Comparison of ENCODE assay signal across 12 cellular contexts in genomic region chr1:89932598-89933364, GRCh38.
DNase-seq lines count a peak whose midpoint lies in the region; ATAC-seq and TF ChIP-seq lines count a peak whose summit lies in the region.
"Had no signal": no experiment of that assay in that cellular context is flagged by ENCODE, and none has a peak within 500 bp of the region (broad histone marks: within the 10 kb centered on the region; RNA-seq: fewer than 3 reads in every experiment).

No MANE protein-coding gene starts in this region.

- H3K4me2 ChIP-seq in GM23338: no peak overlapping the region
- H3K4me2 ChIP-seq: BLaER1 treated with 17β-estradiol and CSF1 and Interleukin-3, amounts not matched to agents 10 nM and 100 nM had no signal

- H3K9me3 ChIP-seq in HUES6 (ENCODE audit: control insufficient read depth, insufficient read depth, low read depth, low read length) (no peaks in the 10 kb centered on the region), endodermal cell (ENCODE audit: control insufficient read depth, low read length) (no peaks in the 10 kb centered on the region)
- H3K9me3 ChIP-seq: HAP-1 had no signal

- H3K36me3 ChIP-seq in GM23338 (ENCODE audit: insufficient read depth) (0 out of 2 replicates have a peak, but pooled peaks cover 8% of the 10 kb centered on the region), HUES6 (ENCODE audit: control insufficient read depth, insufficient read depth, low read length) (peaks cover 22% of the 10 kb centered on the region), endodermal cell (ENCODE audit: control insufficient read depth, insufficient read depth, low read length) (peaks cover 14% of the 10 kb centered on the region)

- no peak; the same call in 2 of the 3 replicates for ATAC-seq in GM23338

- H3K4me3 ChIP-seq in GM23338: no peak overlapping the region
- H3K4me3 ChIP-seq in HUES6 (ENCODE audit: low read depth, low read length): no peak overlapping the region
- H3K4me3 ChIP-seq in endodermal cell (ENCODE audit: low read length): no peak overlapping the region
- H3K4me3 ChIP-seq: BLaER1 treated with 17β-estradiol and CSF1 and Interleukin-3, amounts not matched to agents 10 nM and 100 nM; GM23248; HAP-1 had no signal

- H3K9ac ChIP-seq in HUES6 (ENCODE audit: low read length): no peak overlapping the region
- no peak overlapping the region for H3K9ac ChIP-seq in endodermal cell (ENCODE audit: extremely low read depth, low read length, poor library complexity, severe bottlenecking)
- H3K9ac ChIP-seq: BLaER1 treated with 17β-estradiol and CSF1 and Interleukin-3, amounts not matched to agents 10 nM and 100 nM; GM23248 had no signal

- WGBS in endodermal cell (ENCODE audit: insufficient coverage in 1 of 2, insufficient read length in 1 of 2), 2 experiments: 89 to 98% methylated on average over 4 to 6 of the region's 6 CpGs

- H3K9me3 Mint-ChIP-seq in GM23338: peaks cover 9% of the 10 kb centered on the region; the same call in 2 of the 3 replicates
- H3K9me3 Mint-ChIP-seq in endodermal cell: no peaks in the 10 kb centered on the region
- peaks cover 3% of the 10 kb centered on the region for H3K9me3 Mint-ChIP-seq in progenitor cell of endocrine pancreas (ENCODE audit: low read depth)

- H4K20me1 ChIP-seq in GM23338 (replicated peaks; ENCODE audit: insufficient read depth): no peaks in the 10 kb centered on the region

- H3K36me3 Mint-ChIP-seq in GM23338 (ENCODE audit: low read depth) (peaks cover 67% of the 10 kb centered on the region), endodermal cell (ENCODE audit: low read depth) (peaks cover 32% of the 10 kb centered on the region), progenitor cell of endocrine pancreas (ENCODE audit: insufficient read depth) (peaks cover 41% of the 10 kb centered on the region)

- H3K79me2 ChIP-seq in GM23338 (replicated peaks; ENCODE audit: insufficient read depth): no peaks in the 10 kb centered on the region; the same call in 1 of the 2 replicates

- H2AFZ ChIP-seq in GM23338: no peak overlapping the region
- H2AFZ ChIP-seq: GM23248 had no signal

- H3K27ac Mint-ChIP-seq in GM23338 (peak overlapping the region; percentile 83), endodermal cell (peak overlapping the region; percentile 4), progenitor cell of endocrine pancreas (peak overlapping the region; percentile 31)
- H3K27ac Mint-ChIP-seq: CD4-positive, CD25-positive, alpha-beta regulatory T cell had no signal

- peaks cover 34% of the 10 kb centered on the region for H3K4me1 ChIP-seq in GM23338 (ENCODE audit: insufficient read depth)
- H3K4me1 ChIP-seq in HUES6 (ENCODE audit: control insufficient read depth, insufficient read depth, low read length): peaks cover 47% of the 10 kb centered on the region
- H3K4me1 ChIP-seq in endodermal cell (ENCODE audit: control insufficient read depth, insufficient read depth, low read length): no peaks in the 10 kb centered on the region

- H3K27me3 Mint-ChIP-seq in GM23338 (ENCODE audit: insufficient read depth, low read depth, poor library complexity): peaks cover 7% of the 10 kb centered on the region
- H3K27me3 Mint-ChIP-seq in endodermal cell (ENCODE audit: insufficient read depth): no peaks in the 10 kb centered on the region
- H3K27me3 Mint-ChIP-seq in progenitor cell of endocrine pancreas: no peaks in the 10 kb centered on the region
- H3K27me3 Mint-ChIP-seq: CD4-positive, CD25-positive, alpha-beta regulatory T cell had no signal

- peak; percentile 69 for DNase-seq in GM23338 (ENCODE audit: low spot score)
- DNase-seq in endodermal cell: no peak
- no peak for DNase-seq in progenitor cell of endocrine pancreas (ENCODE audit: low spot score, unreplicated experiment)
- DNase-seq in stimulated activated CD4-positive, alpha-beta T cell treated with anti-CD3 and anti-CD28 coated beads, Interleukin-4, amount 100 ng/mL, for 24 hours: no peak
- no peak for DNase-seq in SHP77 (lab: John Stamatoyannopoulos, UW)
- DNase-seq in stimulated activated CD4-positive, alpha-beta T cell treated with anti-CD3 and anti-CD28 coated beads, Interleukin-12 subunit alpha, Interleukin-12 subunit beta, amount 100 ng/mL, for 4 hours: no peak
- DNase-seq: ACHN; CD4-positive, CD25-positive, alpha-beta regulatory T cell; GM23248 had no signal

- H3K4me3 Mint-ChIP-seq in GM23338 (no peak overlapping the region), endodermal cell (no peak overlapping the region), progenitor cell of endocrine pancreas (ENCODE audit: low read depth) (no peak overlapping the region)
- H3K4me3 Mint-ChIP-seq: CD4-positive, CD25-positive, alpha-beta regulatory T cell had no signal

- H3K27me3 ChIP-seq in GM23338 (ENCODE audit: insufficient read depth) (no peaks in the 10 kb centered on the region), HUES6 (ENCODE audit: control insufficient read depth, insufficient read depth, low read length) (no peaks in the 10 kb centered on the region), endodermal cell (ENCODE audit: control insufficient read depth, insufficient read depth, low read length, poor library complexity, severe bottlenecking) (no peaks in the 10 kb centered on the region)
- H3K27me3 ChIP-seq: BLaER1 treated with 17β-estradiol and CSF1 and Interleukin-3, amounts not matched to agents 10 nM and 100 nM had no signal

- peak overlapping the region; percentile 78 for H3K27ac ChIP-seq in GM23338 (ENCODE audit: low read depth)
- H3K27ac ChIP-seq in HUES6 (ENCODE audit: low read depth, low read length): peak overlapping the region; percentile 62
- H3K27ac ChIP-seq in endodermal cell (ENCODE audit: low read depth, low read length): no peak overlapping the region
- H3K27ac ChIP-seq: BLaER1 treated with 17β-estradiol and CSF1 and Interleukin-3, amounts not matched to agents 10 nM and 100 nM; GM23248 had no signal

- H3K4me1 Mint-ChIP-seq in GM23338 (peaks cover 64% of the 10 kb centered on the region), endodermal cell (peaks cover 10% of the 10 kb centered on the region), progenitor cell of endocrine pancreas (ENCODE audit: low read depth) (peaks cover 12% of the 10 kb centered on the region)

- TF ChIP-seq CTCF in GM23338 (conservative IDR thresholded peaks at IDR 0.05; ENCODE audit: low read depth in 2 of 2) (no peak; a peak in 1 of 4 replicates), endodermal cell (conservative IDR thresholded peaks at IDR 0.05) (no peak), progenitor cell of endocrine pancreas (IDR thresholded peaks at IDR 0.05; ENCODE audit: unreplicated experiment) (no peak)

- 0 out of 2 replicates have a peak, but pooled peaks cover 3% of the 10 kb centered on the region for H3K9me2 ChIP-seq in GM23338 (ENCODE audit: insufficient read depth)

- no peaks in the 10 kb centered on the region for H3F3A ChIP-seq in GM23338 (replicated peaks; ENCODE audit: low read depth)

TF ChIP-seq in GM23338, 12 proteins besides CTCF, POLR2A, EP300 and RAD21 (continues in another document):
- TF ChIP-seq NANOG (IDR thresholded peaks at IDR 0.05; ENCODE audit: borderline replicate concordance): peak; percentile 48; the same call in 1 of the 2 replicates

Comparison
In these comparisons a context has a peak if more than half of its experiments do, and no peak if none do; other contexts are left out.
1. H3K27ac Mint-ChIP-seq: peak in every context shown above with its lines; median percentile 83 in GM23338; 31 in progenitor cell of endocrine pancreas; 4 in endodermal cell.